ENCODE assay signal across 24 cellular contexts in the genomic region with DNA sequence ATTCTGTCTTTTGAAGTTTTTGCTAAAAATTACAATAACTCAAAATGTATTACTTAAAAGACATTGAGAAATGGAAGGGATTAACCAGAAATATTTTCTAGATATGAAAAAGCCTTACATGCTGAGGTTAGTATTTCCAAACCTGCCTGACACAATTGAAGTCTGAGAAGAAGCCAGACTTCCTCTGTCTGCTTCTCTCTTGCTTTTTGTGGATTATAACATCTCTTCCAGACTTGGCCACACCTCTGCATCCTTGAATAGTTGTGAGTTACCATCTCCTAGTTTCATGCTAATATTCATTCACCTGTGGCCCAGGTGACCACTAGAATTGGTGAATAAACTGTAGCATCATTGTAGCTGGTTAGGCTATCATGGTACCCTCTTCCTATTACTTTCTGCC.
DNase-seq lines count a peak whose midpoint lies in the region; ATAC-seq and TF ChIP-seq lines count a peak whose summit lies in the region.
"Had no signal": no experiment of that assay in that cellular context is flagged by ENCODE, and none has a peak within 500 bp of the region (broad histone marks: within the 10 kb centered on the region; RNA-seq: fewer than 3 reads in every experiment).

No MANE protein-coding gene starts in this region.

- TF ChIP-seq CTCF in HL-60 (IDR thresholded peaks at IDR 0.05; ENCODE audit: insufficient read depth, low read length): no peak

- H3K9me3 ChIP-seq in GM23248 (ENCODE audit: low read depth): no peaks in the 10 kb centered on the region
- H3K9me3 ChIP-seq: A549, MG63, SK-N-SH had no signal

- no peaks in the 10 kb centered on the region for H3K27me3 ChIP-seq in GM23248 (replicated peaks; ENCODE audit: insufficient read depth)
- H3K27me3 ChIP-seq in HL-60 (ENCODE audit: insufficient read depth, poor library complexity, severe bottlenecking): no peaks in the 10 kb centered on the region
- H3K27me3 ChIP-seq: MG63 had no signal

- H3K36me3 ChIP-seq in GM23248 (ENCODE audit: low read depth): no peaks in the 10 kb centered on the region
- H3K36me3 ChIP-seq: MG63 had no signal

- 0 out of 2 replicates have a peak, but pooled peaks cover 5% of the 10 kb centered on the region for H3K4me1 ChIP-seq in GM23248 (ENCODE audit: insufficient read depth)
- H3K4me1 ChIP-seq: A549 had no signal

- H3K79me2 ChIP-seq in GM23248 (ENCODE audit: insufficient read depth): no peaks in the 10 kb centered on the region

- H2AFZ ChIP-seq in GM23248: no peak overlapping the region

- H3K9me2 ChIP-seq in GM23248 (ENCODE audit: insufficient read depth): no peaks in the 10 kb centered on the region
- H3K9me2 ChIP-seq: SK-N-SH had no signal

- no peak for ATAC-seq in HG03280 (IDR thresholded peaks at IDR 0.05; ENCODE audit: unreplicated experiment)
- ATAC-seq: A549, PC-3 had no signal

- H4K20me1 ChIP-seq in GM23248 (ENCODE audit: insufficient read depth): no peaks in the 10 kb centered on the region

- peak; percentile 15 for DNase-seq in GM23248
- peak; percentile 22 to 57 for DNase-seq in HL-60 (ENCODE audit: low read depth in 1 of 2, low spot score in 1 of 2)
- peak; percentile 68 for DNase-seq in amniotic epithelial cell (ENCODE audit: low read depth)
- DNase-seq in iris pigment epithelial cell (ENCODE audit: low read depth): peak; percentile 74
- no peak for DNase-seq in islet precursor cell
- no peak for DNase-seq in NCI-H69 (lab: John Stamatoyannopoulos, UW)
- DNase-seq: C1 segment of cervical spinal cord; CD4-positive, alpha-beta memory T cell; DMS 273 treated with DMSO at 0.1 percent for 48 hours; DMS79 treated with DMSO at 0.1 percent for 48 hours; GF-D8; H7; KBM-7; MG63; NCI-H1092; NCI-H1417 treated with DMSO at 0.1 percent for 48 hours; NCI-H1694 treated with DMSO at 0.1 percent for 48 hours; NCI-H2081; NCI-H2227 treated with DMSO at 0.1 percent for 48 hours; NCI-H526 treated with DMSO at 0.1 percent for 48 hours; PC-3; SK-N-SH had no signal

- no peak overlapping the region for H3K9ac ChIP-seq in GM23248
- H3K9ac ChIP-seq: SK-N-SH had no signal

- no peak overlapping the region for H3K27ac ChIP-seq in GM23248
- H3K27ac ChIP-seq in HL-60 (replicated peaks): peak overlapping the region; percentile 35
- H3K27ac ChIP-seq: A549 had no signal

- in situ Hi-C loops in GM23248 (cut with MboI): no loop called here

- no peaks in the 10 kb centered on the region for H3F3A ChIP-seq in GM23248 (ENCODE audit: insufficient read depth)

- H3K4me3 ChIP-seq in GM23248 (no peak overlapping the region), HL-60 (replicated peaks; ENCODE audit: insufficient read depth, low read length) (no peak overlapping the region)
- H3K4me3 ChIP-seq: A549, MG63 had no signal

- H3K4me2 ChIP-seq in GM23248 (ENCODE audit: unreplicated experiment): no peak overlapping the region
- H3K4me2 ChIP-seq: A549, SK-N-SH had no signal

Comparison
In these comparisons a context has a peak if more than half of its experiments do, and no peak if none do; other contexts are left out.
1. DNase-seq: peak in GM23248 (single experiment), HL-60 (2 of 2), amniotic epithelial cell (single experiment) and iris pigment epithelial cell (single experiment); none in islet precursor cell (single experiment) and NCI-H69 (single experiment).